In the genomic region with DNA sequence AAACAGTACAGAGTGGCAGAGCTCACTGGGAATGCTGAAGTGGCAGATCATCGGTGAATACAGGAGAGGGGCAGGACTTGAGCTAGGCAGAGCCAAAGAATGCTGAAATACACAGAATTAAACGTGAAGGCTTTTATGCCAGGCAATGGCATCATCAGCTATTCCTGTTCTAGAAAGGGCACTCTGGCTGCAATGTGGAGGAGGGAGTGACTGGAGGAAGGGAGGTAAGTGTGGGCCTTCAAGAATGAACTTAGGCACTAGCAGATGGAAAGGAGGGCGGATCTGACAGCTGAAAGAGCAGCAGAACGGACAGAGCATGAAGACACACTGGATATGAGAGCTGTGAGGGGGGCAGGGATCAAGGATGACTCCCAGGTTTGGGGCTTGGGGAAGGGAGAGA, we compare ENCODE assay signal across 24 cellular contexts.
"Had no signal": no experiment of that assay in that cellular context is flagged by ENCODE, and none has a peak within 500 bp of the region (broad histone marks: within the 10 kb centered on the region; RNA-seq: fewer than 3 reads in every experiment).

No MANE protein-coding gene starts in this region.

- ATAC-seq: HepG2 had no signal

- H3K27me3 ChIP-seq: MG63, SJSA1 had no signal

- H3K9me3 ChIP-seq: MG63, SJSA1 had no signal

- H3K4me3 ChIP-seq: MG63, SJSA1, SK-N-MC had no signal

- DNase-seq: IMR-90, Karpas-422, KG1, MG63, NCI-H1092, NCI-H1105 treated with DMSO at 0.1 percent for 48 hours, NCI-H1417 treated with DMSO at 0.1 percent for 48 hours, NCI-H146, NCI-H1694 treated with DMSO at 0.1 percent for 48 hours, NCI-H1930, NCI-H2081, NCI-H2107, NCI-H226, NCI-H446, NCI-H510A, NCI-H524 treated with DMSO at 0.1 percent for 48 hours, NCI-H69, NCI-H774, Right ventricle myocardium superior, RPMI8226, SIG-M5 had no signal

- H3K36me3 ChIP-seq: MG63, SJSA1 had no signal

- H3K27ac ChIP-seq: SJSA1, SK-N-MC had no signal

- H3K4me1 ChIP-seq: SJSA1 had no signal
